Comparison of ENCODE assay signal across 8 cellular contexts in genomic region chr17:40340880-40341807, GRCh38. TPM values are rescaled to one million over a fixed set of nuclear protein-coding genes. Genes with fewer than 3 reads are reported as not detected.
DNase-seq lines count a peak whose midpoint lies in the region; ATAC-seq, FAIRE-seq and TF ChIP-seq lines count a peak whose summit lies in the region.

No MANE protein-coding gene starts in this region.

- H3K9me3 Mint-ChIP-seq in activated naive CD4-positive, alpha-beta T cell treated with anti-CD3 and anti-CD28 coated beads, Interleukin-2, amount 10 ng/mL, durations not matched to agents 7 days and 5 days = peaks cover 5% of the 10 kb centered on the region

- H3K27ac Mint-ChIP-seq in activated naive CD4-positive, alpha-beta T cell treated with anti-CD3 and anti-CD28 coated beads, Interleukin-2, amount 10 ng/mL, durations not matched to agents 7 days and 5 days = peak overlapping the region; percentile 88

- H4K20me1 ChIP-seq in osteoblast (ENCODE audit: insufficient read depth, low read length) = peaks cover 47% of the 10 kb centered on the region

- no peaks in the 10 kb centered on the region for H3K27me3 ChIP-seq in RWPE2 (ENCODE audit: insufficient read depth, poor library complexity, severe bottlenecking)
- H3K27me3 ChIP-seq in osteoblast (ENCODE audit: insufficient read depth, low read length) = no peaks in the 10 kb centered on the region
- H3K27me3 ChIP-seq in thyroid gland = no peaks in the 10 kb centered on the region

- TF ChIP-seq POLR2A in thyroid gland (IDR thresholded peaks at IDR 0.05) = peak in 1 of 2 donors; percentile 73

- H3K27ac ChIP-seq in RWPE2 (ENCODE audit: poor library complexity, severe bottlenecking) (peak overlapping the region; percentile 88), osteoblast (ENCODE audit: low read depth, low read length) (peak overlapping the region; percentile 79), thyroid gland (peak overlapping the region; percentile 85 to 95 (median 88))

- H3K9me3 ChIP-seq in RWPE2 (ENCODE audit: severe bottlenecking) = no peaks in the 10 kb centered on the region
- H3K9me3 ChIP-seq in osteoblast (ENCODE audit: low read depth, low read length) = no peaks in the 10 kb centered on the region
- no peaks in the 10 kb centered on the region for H3K9me3 ChIP-seq in thyroid gland

- peak overlapping the region; percentile 66 for H3K4me3 Mint-ChIP-seq in activated naive CD4-positive, alpha-beta T cell treated with anti-CD3 and anti-CD28 coated beads, Interleukin-2, amount 10 ng/mL, durations not matched to agents 7 days and 5 days

- peaks cover 80% of the 10 kb centered on the region for H3K4me1 Mint-ChIP-seq in activated naive CD4-positive, alpha-beta T cell treated with anti-CD3 and anti-CD28 coated beads, Interleukin-2, amount 10 ng/mL, durations not matched to agents 7 days and 5 days

- H3K4me3 ChIP-seq in RWPE2 (ENCODE audit: severe bottlenecking) = peak overlapping the region; percentile 37
- H3K4me3 ChIP-seq in osteoblast (ENCODE audit: insufficient read depth, low read length) = peak overlapping the region; percentile 81
- peak overlapping the region; percentile 64 to 97 (median 76) for H3K4me3 ChIP-seq in thyroid gland (replicated peaks in 1 of 3)

- ATAC-seq in HG03565 (IDR thresholded peaks at IDR 0.05; ENCODE audit: unreplicated experiment) (peak; percentile 49), RWPE2 (ENCODE audit: low read depth) (peak; percentile 55)

- H3K36me3 ChIP-seq in RWPE2 (ENCODE audit: low read depth) = peaks cover 7% of the 10 kb centered on the region
- peaks cover 5% of the 10 kb centered on the region for H3K36me3 ChIP-seq in osteoblast (ENCODE audit: insufficient read depth, low read length)
- no peaks in the 10 kb centered on the region for H3K36me3 ChIP-seq in thyroid gland

- 0% methylated on average over 2 to 20 of the region's 55 CpGs for WGBS in thyroid gland, 2 donors

- peaks cover 82% of the 10 kb centered on the region for H3K79me2 ChIP-seq in osteoblast (ENCODE audit: insufficient read depth, low read length)

- no peak overlapping the region for H2AFZ ChIP-seq in osteoblast (ENCODE audit: low read length)

- peaks cover 31% of the 10 kb centered on the region for H3K4me1 ChIP-seq in RWPE2 (ENCODE audit: insufficient read depth, poor library complexity, severe bottlenecking)
- peaks cover 43% of the 10 kb centered on the region for H3K4me1 ChIP-seq in osteoblast (ENCODE audit: insufficient read depth, low read length)
- peaks cover 27 to 78% of the 10 kb centered on the region in 2 donors for H3K4me1 ChIP-seq in thyroid gland

- CTCF ChIA-PET in activated naive CD4-positive, alpha-beta T cell treated with anti-CD3 and anti-CD28 coated beads, Interleukin-2, amount 10 ng/mL, durations not matched to agents 7 days and 5 days (lab: Charles Lee) = interaction anchor here (0.6 to 2.9 kb wide), 11 partner anchors 15 to 37 kb away, joined by 3 to 20 read pairs (median 4); no protein-coding TSS in a partner anchor

- peak; percentile 91 for DNase-seq in AG20443 (ENCODE audit: low spot score)
- peak; percentile 80 for DNase-seq in GM19239 (ENCODE audit: insufficient read length, low spot score)
- no peak for DNase-seq in RWPE2 (ENCODE audit: low spot score)
- peak; percentile 91 for DNase-seq in activated naive CD4-positive, alpha-beta T cell treated with anti-CD3 and anti-CD28 coated beads, Interleukin-2, amount 10 ng/mL, durations not matched to agents 7 days and 5 days
- DNase-seq in glomerular visceral epithelial cell (ENCODE audit: extremely low spot score) = peak; percentile 86
- DNase-seq in osteoblast (ENCODE audit: insufficient read length, low spot score, missing footprints) = peak; percentile 94
- peak; percentile 93 to 94 for DNase-seq in thyroid gland

- intact Hi-C loops in thyroid gland (cut with DNase I) = no loop called here

- peak; percentile 76 for FAIRE-seq in GM19239 (lab: Jason Lieb, UNC)

- H3K27me3 Mint-ChIP-seq in activated naive CD4-positive, alpha-beta T cell treated with anti-CD3 and anti-CD28 coated beads, Interleukin-2, amount 10 ng/mL, durations not matched to agents 7 days and 5 days = no peaks in the 10 kb centered on the region

- peak overlapping the region; percentile 92 for H3K4me2 ChIP-seq in osteoblast (ENCODE audit: insufficient read depth, low read length)

- TF ChIP-seq CTCF in RWPE2 (IDR thresholded peaks at IDR 0.05; ENCODE audit: poor library complexity, severe bottlenecking) (peak; percentile 21), osteoblast (IDR thresholded peaks at IDR 0.05; ENCODE audit: extremely low read depth, low read depth, low read length) (no peak), thyroid gland (IDR thresholded peaks at IDR 0.05) (no peak)

- H3K36me3 Mint-ChIP-seq in activated naive CD4-positive, alpha-beta T cell treated with anti-CD3 and anti-CD28 coated beads, Interleukin-2, amount 10 ng/mL, durations not matched to agents 7 days and 5 days = peaks cover 46% of the 10 kb centered on the region

RNA-seq across cellular contexts. Expression of gene GJD3, which starts 23.4 kb away (rescaled TPM):
- 1.8 and 2.7 TPM in 2 replicates for total RNA-seq in osteoblast
- 1 to 10 TPM; 1.6 to 3.4 (median 1.7) TPM for total RNA-seq in thyroid gland

RNA-seq across cellular contexts. Expression of gene RARA, which starts 32.2 kb away (rescaled TPM):
- total RNA-seq in osteoblast (31.1 and 32.4 TPM in 2 replicates), thyroid gland (10 to 100 TPM; 20.0 to 60.9 (median 35.2) TPM)

RNA-seq across cellular contexts. Expression of gene CDC6, which starts 53.5 kb away (rescaled TPM):
- total RNA-seq in osteoblast (5.1 and 8.3 TPM in 2 replicates), thyroid gland (1 to 10 TPM in 1 of 4 donors, under 1 TPM in 3; 0.63 to 5.2 (median 0.79) TPM)
